ENCODE assay signal across 1 cellular context in genomic region chr6:158648682-158649131, GRCh38.
TF ChIP-seq lines count a peak whose summit lies in the region.

No MANE protein-coding gene starts in this region.

TF ChIP-seq in GM12878, 131 proteins besides CTCF, POLR2A, EP300 and RAD21 (continued from another document):
- TF ChIP-seq ATF2 (IDR thresholded peaks at IDR 0.05; ENCODE audit: low read length), result peak; percentile 97
